Comparison of ENCODE assay signal across 8 cellular contexts in the genomic region with DNA sequence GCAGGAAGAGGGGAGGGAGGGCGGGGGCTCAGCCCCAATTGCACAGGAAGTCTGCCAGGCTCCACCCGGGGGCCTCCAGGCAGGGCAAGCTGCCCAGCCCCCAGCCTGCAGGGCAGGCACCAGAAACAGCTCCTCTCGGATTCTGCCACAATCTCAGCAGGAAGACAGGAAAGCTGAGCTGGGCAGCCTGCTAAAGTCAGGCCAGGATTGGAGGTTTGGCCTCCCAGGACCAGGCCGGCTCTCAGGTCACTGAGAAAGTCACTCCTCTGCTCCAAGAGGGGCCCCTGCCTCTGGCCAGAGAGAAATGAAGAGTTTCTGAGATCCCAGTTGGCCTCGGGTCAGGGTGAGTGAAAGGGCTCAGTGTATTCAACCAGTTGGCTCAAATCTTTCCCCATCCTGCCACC. TPM values are rescaled to one million over a fixed set of nuclear protein-coding genes. Genes with fewer than 3 reads are reported as not detected.
DNase-seq lines count a peak whose midpoint lies in the region; ATAC-seq and TF ChIP-seq lines count a peak whose summit lies in the region.

No MANE protein-coding gene starts in this region.

- 23% methylated on average over 2 of the region's 5 CpGs for WGBS in esophagus muscularis mucosa

- intact Hi-C loops in esophagus muscularis mucosa (cut with DNase I) = no loop called here

- no peak overlapping the region for H3K4me3 ChIP-seq in SJSA1
- no peak overlapping the region for H3K4me3 ChIP-seq in esophagus muscularis mucosa

- no peak for ATAC-seq in HG03097 (IDR thresholded peaks at IDR 0.05; ENCODE audit: low FRiP score, unreplicated experiment)
- no peak for ATAC-seq in HG02870 (IDR thresholded peaks at IDR 0.05; ENCODE audit: unreplicated experiment)

- H3K9me3 ChIP-seq in SJSA1 (replicated peaks) = no peaks in the 10 kb centered on the region
- no peaks in the 10 kb centered on the region for H3K9me3 ChIP-seq in esophagus muscularis mucosa

- peaks cover 84% of the 10 kb centered on the region for H3K4me1 ChIP-seq in SJSA1 (replicated peaks)
- peaks cover 70 to 99% (median 96%) of the 10 kb centered on the region in 4 donors for H3K4me1 ChIP-seq in esophagus muscularis mucosa

- TF ChIP-seq POLR2A in esophagus muscularis mucosa (IDR thresholded peaks at IDR 0.05; ENCODE audit: low read depth) = no peak

- TF ChIP-seq EP300 in esophagus muscularis mucosa (IDR thresholded peaks at IDR 0.05) = no peak

- H3K36me3 ChIP-seq in SJSA1 (peaks cover 65% of the 10 kb centered on the region), esophagus muscularis mucosa (peaks cover 0 to 25% (median 20%) of the 10 kb centered on the region in 4 donors)

- TF ChIP-seq CTCF in esophagus muscularis mucosa (IDR thresholded peaks at IDR 0.05) = no peak

- DNase-seq in G401 (ENCODE audit: low spot score) (peak; percentile 50), SJSA1 (ENCODE audit: low read depth in 1 of 2, low spot score in 2 of 2) (peak; percentile 63 to 77), esophagus muscularis mucosa (ENCODE audit: extremely low spot score) (no peak), pons (ENCODE audit: low spot score) (peak; percentile 51), GOT3 (lab: John Stamatoyannopoulos, UW) (no peak), GF-D8 (lab: John Stamatoyannopoulos, UW) (no peak)

- H3K27ac ChIP-seq in SJSA1 (peak overlapping the region; percentile 63), esophagus muscularis mucosa (replicated peaks in 1 of 4) (peak overlapping the region; percentile 63 to 83 (median 77))

- H3K27me3 ChIP-seq in SJSA1 (replicated peaks) (no peaks in the 10 kb centered on the region), esophagus muscularis mucosa (no peaks in the 10 kb centered on the region)

- in situ Hi-C loops in G401 (cut with HindIII; ENCODE audit: low sequenced_read_pairs) = no loop called here

RNA-seq across cellular contexts. Expression of gene STXBP1, which starts 54.6 kb away (rescaled TPM):
- 2.8 and 11.2 TPM in 2 replicates for total RNA-seq in G401 (2014; rRNA removed; shearing (Covaris generic))
- 18.4 and 72.6 TPM in 2 replicates for total RNA-seq in SJSA1 (2014; rRNA removed; shearing (Covaris generic))
- 10 to 100 TPM; 17.2 to 34.0 (median 19.8) TPM for total RNA-seq in esophagus muscularis mucosa

Comparison
In these comparisons a context has a peak if more than half of its experiments do, and no peak if none do; other contexts are left out.
1. DNase-seq: peak in G401 (single experiment), SJSA1 (2 of 2) and pons (single experiment); none in esophagus muscularis mucosa (single experiment), GOT3 (single experiment) and GF-D8 (single experiment).